In genomic region chr1:166488327-166488726, GRCh38 we compare ENCODE assay signal across 16 cellular contexts.
DNase-seq lines count a peak whose midpoint lies in the region; ATAC-seq and TF ChIP-seq lines count a peak whose summit lies in the region.
"Had no signal": no experiment of that assay in that cellular context is flagged by ENCODE, and none has a peak within 500 bp of the region (broad histone marks: within the 10 kb centered on the region; RNA-seq: fewer than 3 reads in every experiment).

No MANE protein-coding gene starts in this region.

- H3K36me3 ChIP-seq in DND-41 (ENCODE audit: insufficient read depth, low read length) (no peaks in the 10 kb centered on the region), PC-3 (ENCODE audit: low read depth, low read length) (no peaks in the 10 kb centered on the region)
- no peaks in the 10 kb centered on the region for H3K36me3 ChIP-seq in naive thymus-derived CD4-positive, alpha-beta T cell (ENCODE audit: control insufficient read depth in 2 of 3, insufficient read depth in 3 of 3, low read length in 3 of 3)

- H4K20me1 ChIP-seq in DND-41 (ENCODE audit: insufficient read depth, low read length) (no peaks in the 10 kb centered on the region), PC-3 (ENCODE audit: low read length) (no peaks in the 10 kb centered on the region)

- CTCF ChIA-PET in PC-3 (lab: Charles Lee), result no interaction called here
- CTCF ChIA-PET in naive thymus-derived CD4-positive, alpha-beta T cell (lab: Charles Lee), result interaction anchor here (3.7 kb wide), 1 partner anchor 9 kb away, joined by 24 read pairs; no protein-coding TSS in a partner anchor

- intact Hi-C loops in PC-3 (cut with micrococcal nuclease) (loop anchor here (10.0 kb wide), 1 partner anchor 636 kb away; no protein-coding TSS in a partner anchor), Right ventricle myocardium superior (cut with DNase I) (no loop called here)
- intact Hi-C loops in naive thymus-derived CD4-positive, alpha-beta T cell (cut with micrococcal nuclease), result loop anchor here in 1 of 2 donors (10.0 kb wide), 3 partner anchors 324 to 894 kb away; partner anchors contain the start of gene FAM78B

- peak overlapping the region; percentile 72; the same call in 1 of the 2 replicates for H3K4me2 ChIP-seq in DND-41 (ENCODE audit: insufficient read depth, low read length)
- no peak overlapping the region for H3K4me2 ChIP-seq in PC-3 (ENCODE audit: low read length)

- H2AFZ ChIP-seq in DND-41 (ENCODE audit: low read depth, low read length), result no peak overlapping the region
- H2AFZ ChIP-seq in PC-3 (ENCODE audit: low read length), result no peak overlapping the region

- H3K36me3 Mint-ChIP-seq in activated T-cell treated with anti-CD3 and anti-CD28 coated beads, Interleukin-2, amount 50 U/mL, for 72 hours (ENCODE audit: insufficient read depth in 2 of 2), result no peaks in the 10 kb centered on the region
- H3K36me3 Mint-ChIP-seq in naive thymus-derived CD4-positive, alpha-beta T cell, result peaks cover 0 to 4% (median 0%) of the 10 kb centered on the region in 5 donors

- H3K4me3 ChIP-seq in DND-41 (ENCODE audit: low read depth in 1 of 2, low read length in 2 of 2) (no peak overlapping the region), PC-3 (ENCODE audit: low read length) (no peak overlapping the region)
- no peak overlapping the region for H3K4me3 ChIP-seq in naive thymus-derived CD4-positive, alpha-beta T cell (ENCODE audit: low read length)

- H3K27me3 Mint-ChIP-seq in activated T-cell treated with anti-CD3 and anti-CD28 coated beads, Interleukin-2, amount 50 U/mL, for 72 hours (ENCODE audit: low read depth), result no peaks in the 10 kb centered on the region
- peaks cover 0 to 1% (median 0%) of the 10 kb centered on the region in 5 donors for H3K27me3 Mint-ChIP-seq in naive thymus-derived CD4-positive, alpha-beta T cell

- TF ChIP-seq CTCF in DND-41 (IDR thresholded peaks at IDR 0.05; ENCODE audit: borderline replicate concordance, extremely low read depth, low read length, poor library complexity, severe bottlenecking) (no peak), PC-3 (conservative IDR thresholded peaks at IDR 0.05; ENCODE audit: low read depth, low read length) (no peak)

- H3K9me3 ChIP-seq in DND-41 (ENCODE audit: insufficient read depth, low read length, severe bottlenecking), result no peaks in the 10 kb centered on the region
- H3K9me3 ChIP-seq in PC-3 (ENCODE audit: low read length), result no peaks in the 10 kb centered on the region
- H3K9me3 ChIP-seq in naive thymus-derived CD4-positive, alpha-beta T cell (ENCODE audit: control insufficient read depth in 2 of 3, low read length in 3 of 3), result no peaks in the 10 kb centered on the region
- H3K9me3 ChIP-seq: Caco-2 had no signal

- H3K27me3 ChIP-seq in DND-41 (ENCODE audit: insufficient read depth, low read length, poor library complexity), result no peaks in the 10 kb centered on the region
- H3K27me3 ChIP-seq in PC-3 (ENCODE audit: low read length), result no peaks in the 10 kb centered on the region
- H3K27me3 ChIP-seq in naive thymus-derived CD4-positive, alpha-beta T cell (ENCODE audit: control insufficient read depth in 2 of 2, insufficient read depth in 2 of 2, low read length in 2 of 2), result no peaks in the 10 kb centered on the region

- H3K27ac ChIP-seq in DND-41 (ENCODE audit: low read length) (no peak overlapping the region), PC-3 (ENCODE audit: low read length) (no peak overlapping the region)
- peak overlapping the region; percentile 81 for H3K27ac ChIP-seq in naive thymus-derived CD4-positive, alpha-beta T cell (ENCODE audit: low read depth, low read length)
- H3K27ac ChIP-seq: 22Rv1, HL-60 had no signal

- peaks cover 25% of the 10 kb centered on the region for H3K4me1 ChIP-seq in DND-41 (ENCODE audit: insufficient read depth, low read length)
- peaks cover 46% of the 10 kb centered on the region for H3K4me1 ChIP-seq in PC-3 (ENCODE audit: insufficient read depth, low read length)
- H3K4me1 ChIP-seq in naive thymus-derived CD4-positive, alpha-beta T cell (ENCODE audit: control insufficient read depth in 2 of 2, insufficient read depth in 2 of 2, low read length in 2 of 2), result peaks cover 15 to 17% of the 10 kb centered on the region in 2 donors

- BruUV-seq in PC-3 (replicated peaks; lab: Mats Ljungman, UMichigan), result no TSS peak

- no peaks in the 10 kb centered on the region for H3K4me1 Mint-ChIP-seq in activated T-cell treated with anti-CD3 and anti-CD28 coated beads, Interleukin-2, amount 50 U/mL, for 72 hours (ENCODE audit: low read depth)
- H3K4me1 Mint-ChIP-seq in naive thymus-derived CD4-positive, alpha-beta T cell, result peaks cover 0 to 20% (median 0%) of the 10 kb centered on the region in 7 donors

- H3K79me2 ChIP-seq in DND-41 (ENCODE audit: insufficient read depth, low read length) (no peaks in the 10 kb centered on the region), PC-3 (ENCODE audit: low read length) (no peaks in the 10 kb centered on the region)

- no peaks in the 10 kb centered on the region for H3F3A ChIP-seq in PC-3 (ENCODE audit: low read length, unreplicated experiment)

- no peak for DNase-seq in activated T-cell treated with anti-CD3 and anti-CD28 coated beads, Interleukin-2, amount 50 U/mL, for 72 hours
- DNase-seq in activated T-cell treated with anti-CD3 and anti-CD28 coated beads, Interleukin-2, amount 50 U/mL, for 48 hours, result no peak
- no peak for DNase-seq in DND-41
- peak; percentile 65 for DNase-seq in PC-3
- no peak for DNase-seq in naive thymus-derived CD4-positive, alpha-beta T cell
- DNase-seq in Right ventricle myocardium superior, result no peak
- DNase-seq in NCI-H524 treated with DMSO at 0.1 percent for 48 hours (lab: John Stamatoyannopoulos, UW), result no peak
- DNase-seq: C1 segment of cervical spinal cord; Caco-2; CD8-positive, alpha-beta T cell; DMS53; HCEC 1CT; HFFc6 had no signal

- H3K9me2 ChIP-seq in PC-3 (replicated peaks; ENCODE audit: low read length), result no peaks in the 10 kb centered on the region

- peak overlapping the region in 1 of 2 donors; percentile 80 for H3K4me3 Mint-ChIP-seq in activated T-cell treated with anti-CD3 and anti-CD28 coated beads, Interleukin-2, amount 50 U/mL, for 72 hours
- no peak overlapping the region for H3K4me3 Mint-ChIP-seq in naive thymus-derived CD4-positive, alpha-beta T cell
- H3K4me3 Mint-ChIP-seq: HFFc6 had no signal

- POLR2A ChIA-PET in PC-3 (lab: Charles Lee; ENCODE audit: unreplicated experiment), result no interaction called here
- POLR2A ChIA-PET in naive thymus-derived CD4-positive, alpha-beta T cell (lab: Charles Lee), result no interaction called here

- H3K9ac ChIP-seq in DND-41 (ENCODE audit: low read depth, low read length), result no peak overlapping the region
- no peak overlapping the region for H3K9ac ChIP-seq in PC-3 (ENCODE audit: low read length)

- no peak for ATAC-seq in activated T-cell treated with anti-CD3 and anti-CD28 coated beads, Interleukin-2, amount 50 U/mL, for 72 hours (replicated peaks in 1 of 2)
- ATAC-seq in DND-41 (ENCODE audit: insufficient read depth, low read depth) (no peak), PC-3 (no peak), Right ventricle myocardium superior (ENCODE audit: poor library complexity) (no peak), HG02798 (IDR thresholded peaks at IDR 0.05; ENCODE audit: poor library complexity, unreplicated experiment) (no peak)
- no peak for ATAC-seq in naive thymus-derived CD4-positive, alpha-beta T cell
- ATAC-seq: CD8-positive, alpha-beta T cell had no signal

- peak overlapping the region; percentile 89 for H3K27ac Mint-ChIP-seq in activated T-cell treated with anti-CD3 and anti-CD28 coated beads, Interleukin-2, amount 50 U/mL, for 72 hours
- H3K27ac Mint-ChIP-seq in naive thymus-derived CD4-positive, alpha-beta T cell, result peak overlapping the region in 3 of 9 donors; percentile 34 to 76 (median 66)
- H3K27ac Mint-ChIP-seq: CD8-positive, alpha-beta T cell; HFFc6 had no signal

- H3K9me3 Mint-ChIP-seq in activated T-cell treated with anti-CD3 and anti-CD28 coated beads, Interleukin-2, amount 50 U/mL, for 72 hours, result no peaks in the 10 kb centered on the region
- peaks cover 0 to 4% (median 0%) of the 10 kb centered on the region in 11 donors for H3K9me3 Mint-ChIP-seq in naive thymus-derived CD4-positive, alpha-beta T cell
- H3K9me3 Mint-ChIP-seq: CD8-positive, alpha-beta T cell; HFFc6 had no signal
